ENCODE assay signal across 1 cellular context in the genomic region with DNA sequence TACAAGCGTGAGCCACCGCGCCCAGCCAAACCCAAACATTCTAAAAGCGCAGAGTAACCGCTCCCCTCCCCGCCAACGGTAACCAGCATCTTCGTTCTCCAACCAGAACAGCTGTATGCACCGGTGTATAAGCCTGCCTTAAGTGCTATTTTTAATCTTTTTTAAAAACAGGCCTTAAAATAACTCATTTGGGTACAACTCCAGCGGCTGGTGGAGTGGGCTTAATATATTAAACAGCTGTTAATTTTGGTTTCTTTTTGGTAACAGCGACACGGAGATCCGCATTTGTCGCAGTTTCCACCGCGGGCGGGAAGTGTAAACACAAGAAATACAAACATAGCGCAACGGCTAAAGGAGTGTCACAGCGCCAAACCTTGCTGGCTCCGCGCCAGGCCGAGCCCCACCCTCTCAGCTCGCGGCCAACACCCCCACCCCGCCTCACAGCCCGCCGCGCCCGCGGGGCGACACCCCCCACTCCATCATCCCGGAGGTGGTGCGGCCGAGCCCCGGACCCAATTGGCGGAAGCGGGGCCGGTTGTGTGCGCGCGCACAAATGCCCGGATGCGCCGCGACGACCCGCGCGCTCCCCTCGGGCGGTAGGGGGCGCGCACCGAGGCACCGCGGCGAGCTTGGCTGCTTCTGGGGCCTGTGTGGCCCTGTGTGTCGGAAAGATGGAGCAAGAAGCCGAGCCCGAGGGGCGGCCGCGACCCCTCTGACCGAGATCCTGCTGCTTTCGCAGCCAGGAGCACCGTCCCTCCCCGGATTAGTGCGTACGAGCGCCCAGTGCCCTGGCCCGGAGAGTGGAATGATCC.
TF ChIP-seq lines count a peak whose summit lies in the region.

A gene (plus strand): TSS at position 602 of the 812 bp plus-strand sequence. CDS start 301 bp downstream, outside the sequence.

TF ChIP-seq in HEK293, 187 proteins besides CTCF, POLR2A, EP300 and RAD21 (continued from another document and continues in another):
- TF ChIP-seq, protein P1, sequence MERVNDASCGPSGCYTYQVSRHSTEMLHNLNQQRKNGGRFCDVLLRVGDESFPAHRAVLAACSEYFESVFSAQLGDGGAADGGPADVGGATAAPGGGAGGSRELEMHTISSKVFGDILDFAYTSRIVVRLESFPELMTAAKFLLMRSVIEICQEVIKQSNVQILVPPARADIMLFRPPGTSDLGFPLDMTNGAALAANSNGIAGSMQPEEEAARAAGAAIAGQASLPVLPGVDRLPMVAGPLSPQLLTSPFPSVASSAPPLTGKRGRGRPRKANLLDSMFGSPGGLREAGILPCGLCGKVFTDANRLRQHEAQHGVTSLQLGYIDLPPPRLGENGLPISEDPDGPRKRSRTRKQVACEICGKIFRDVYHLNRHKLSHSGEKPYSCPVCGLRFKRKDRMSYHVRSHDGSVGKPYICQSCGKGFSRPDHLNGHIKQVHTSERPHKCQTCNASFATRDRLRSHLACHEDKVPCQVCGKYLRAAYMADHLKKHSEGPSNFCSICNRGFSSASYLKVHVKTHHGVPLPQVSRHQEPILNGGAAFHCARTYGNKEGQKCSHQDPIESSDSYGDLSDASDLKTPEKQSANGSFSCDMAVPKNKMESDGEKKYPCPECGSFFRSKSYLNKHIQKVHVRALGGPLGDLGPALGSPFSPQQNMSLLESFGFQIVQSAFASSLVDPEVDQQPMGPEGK (tag by site-specific recombination; IDR thresholded peaks at IDR 0.05) = peak; percentile 99
- TF ChIP-seq ZNF324 (tag by site-specific recombination; IDR thresholded peaks at IDR 0.05) (peak; percentile 82; the same call in 1 of the 2 replicates), ZNF791 (tag by site-specific recombination; IDR thresholded peaks at IDR 0.05) (no peak), ZNF610 (tag by site-specific recombination; IDR thresholded peaks at IDR 0.05; ENCODE audit: borderline replicate concordance) (peak; percentile 20; the same call in 1 of the 2 replicates), ZNF510 (tag by site-specific recombination; IDR thresholded peaks at IDR 0.05; ENCODE audit: insufficient replicate concordance) (no peak), ZNF114 (tag by site-specific recombination; IDR thresholded peaks at IDR 0.05) (no peak), ZNF48 (tag by site-specific recombination; IDR thresholded peaks at IDR 0.05) (no peak), ZNF555 (tag by site-specific recombination; conservative IDR thresholded peaks at IDR 0.05) (no peak), ZNF473 (tag by site-specific recombination; IDR thresholded peaks at IDR 0.05) (no peak), ZNF843 (tag by site-specific recombination; IDR thresholded peaks at IDR 0.05) (peak; percentile 7; the same call in 1 of the 2 replicates), KLF16 (tag by site-specific recombination; IDR thresholded peaks at IDR 0.05) (peak; percentile 75), REPIN1 (tag by site-specific recombination; IDR thresholded peaks at IDR 0.05; ENCODE audit: low read depth) (no peak), ZNF311 (tag by site-specific recombination; IDR thresholded peaks at IDR 0.05; ENCODE audit: borderline replicate concordance) (no peak), PRDM1 (tag by site-specific recombination; IDR thresholded peaks at IDR 0.05) (no peak), FEZF1 (tag by site-specific recombination; IDR thresholded peaks at IDR 0.05) (no peak), ZNF544 (tag by site-specific recombination; IDR thresholded peaks at IDR 0.05) (no peak), ZNF214 (tag by site-specific recombination; IDR thresholded peaks at IDR 0.05; ENCODE audit: borderline replicate concordance) (no peak; the same call in 1 of the 2 replicates), ZNF140 (tag by site-specific recombination; IDR thresholded peaks at IDR 0.05) (no peak), SP7 (tag by site-specific recombination; IDR thresholded peaks at IDR 0.05) (no peak), ZNF654 (tag by site-specific recombination; IDR thresholded peaks at IDR 0.05; ENCODE audit: low read depth) (no peak), YY2 (tag by site-specific recombination; IDR thresholded peaks at IDR 0.05) (no peak), GLI2 (tag by site-specific recombination; IDR thresholded peaks at IDR 0.05; ENCODE audit: borderline replicate concordance, low read depth) (no peak), ZNF785 (tag by site-specific recombination; IDR thresholded peaks at IDR 0.05) (no peak), GLI4 (tag by site-specific recombination; IDR thresholded peaks at IDR 0.05) (peak; percentile 68), ZNF341 (tag by site-specific recombination; IDR thresholded peaks at IDR 0.05; ENCODE audit: low read depth) (peak; percentile 93), ZNF133 (tag by site-specific recombination; IDR thresholded peaks at IDR 0.05) (no peak), ZNF394 (tag by site-specific recombination; IDR thresholded peaks at IDR 0.05; ENCODE audit: borderline replicate concordance) (peak; percentile 70), ZNF530 (tag by site-specific recombination; IDR thresholded peaks at IDR 0.05; ENCODE audit: low read depth) (no peak), SCRT1 (tag by site-specific recombination; IDR thresholded peaks at IDR 0.05; ENCODE audit: borderline replicate concordance) (no peak), ZNF391 (tag by site-specific recombination; IDR thresholded peaks at IDR 0.05; ENCODE audit: borderline replicate concordance, low read depth) (peak; percentile 28; the same call in 1 of the 2 replicates), HOXC10 (CRISPR knock-in tag; IDR thresholded peaks at IDR 0.05) (0 out of 2 replicates have a peak, but pooled peaks have one; percentile 50), ZNF223 (tag by site-specific recombination; IDR thresholded peaks at IDR 0.05) (no peak), ZNF549 (tag by site-specific recombination; IDR thresholded peaks at IDR 0.05) (no peak), SETDB1 (IDR thresholded peaks at IDR 0.05; ENCODE audit: insufficient read length, low read length) (no peak), IKZF3 (tag by site-specific recombination; IDR thresholded peaks at IDR 0.05) (no peak), ZNF571 (tag by site-specific recombination; IDR thresholded peaks at IDR 0.05) (no peak)
- TF ChIP-seq, protein P2, sequence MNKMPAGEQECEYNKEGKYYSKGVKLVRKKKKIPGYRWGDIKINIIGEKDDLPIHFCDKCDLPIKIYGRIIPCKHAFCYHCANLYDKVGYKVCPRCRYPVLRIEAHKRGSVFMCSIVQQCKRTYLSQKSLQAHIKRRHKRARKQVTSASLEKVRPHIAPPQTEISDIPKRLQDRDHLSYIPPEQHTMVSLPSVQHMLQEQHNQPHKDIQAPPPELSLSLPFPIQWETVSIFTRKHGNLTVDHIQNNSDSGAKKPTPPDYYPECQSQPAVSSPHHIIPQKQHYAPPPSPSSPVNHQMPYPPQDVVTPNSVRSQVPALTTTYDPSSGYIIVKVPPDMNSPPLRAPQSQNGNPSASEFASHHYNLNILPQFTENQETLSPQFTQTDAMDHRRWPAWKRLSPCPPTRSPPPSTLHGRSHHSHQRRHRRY (tag by site-specific recombination; IDR thresholded peaks at IDR 0.05) = peak; percentile 78; the same call in 1 of the 2 replicates
- TF ChIP-seq, protein P3, sequence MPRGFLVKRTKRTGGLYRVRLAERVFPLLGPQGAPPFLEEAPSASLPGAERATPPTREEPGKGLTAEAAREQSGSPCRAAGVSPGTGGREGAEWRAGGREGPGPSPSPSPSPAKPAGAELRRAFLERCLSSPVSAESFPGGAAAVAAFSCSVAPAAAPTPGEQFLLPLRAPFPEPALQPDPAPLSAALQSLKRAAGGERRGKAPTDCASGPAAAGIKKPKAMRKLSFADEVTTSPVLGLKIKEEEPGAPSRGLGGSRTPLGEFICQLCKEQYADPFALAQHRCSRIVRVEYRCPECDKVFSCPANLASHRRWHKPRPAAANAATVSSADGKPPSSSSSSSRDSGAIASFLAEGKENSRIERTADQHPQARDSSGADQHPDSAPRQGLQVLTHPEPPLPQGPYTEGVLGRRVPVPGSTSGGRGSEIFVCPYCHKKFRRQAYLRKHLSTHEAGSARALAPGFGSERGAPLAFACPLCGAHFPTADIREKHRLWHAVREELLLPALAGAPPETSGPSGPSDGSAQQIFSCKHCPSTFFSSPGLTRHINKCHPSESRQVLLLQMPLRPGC (tag by site-specific recombination; IDR thresholded peaks at IDR 0.05) = peak; percentile 70
- TF ChIP-seq, protein P4, sequence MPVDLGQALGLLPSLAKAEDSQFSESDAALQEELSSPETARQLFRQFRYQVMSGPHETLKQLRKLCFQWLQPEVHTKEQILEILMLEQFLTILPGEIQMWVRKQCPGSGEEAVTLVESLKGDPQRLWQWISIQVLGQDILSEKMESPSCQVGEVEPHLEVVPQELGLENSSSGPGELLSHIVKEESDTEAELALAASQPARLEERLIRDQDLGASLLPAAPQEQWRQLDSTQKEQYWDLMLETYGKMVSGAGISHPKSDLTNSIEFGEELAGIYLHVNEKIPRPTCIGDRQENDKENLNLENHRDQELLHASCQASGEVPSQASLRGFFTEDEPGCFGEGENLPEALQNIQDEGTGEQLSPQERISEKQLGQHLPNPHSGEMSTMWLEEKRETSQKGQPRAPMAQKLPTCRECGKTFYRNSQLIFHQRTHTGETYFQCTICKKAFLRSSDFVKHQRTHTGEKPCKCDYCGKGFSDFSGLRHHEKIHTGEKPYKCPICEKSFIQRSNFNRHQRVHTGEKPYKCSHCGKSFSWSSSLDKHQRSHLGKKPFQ (tag by site-specific recombination; IDR thresholded peaks at IDR 0.05) = peak; percentile 25; the same call in 1 of the 2 replicates
- TF ChIP-seq, protein P5, sequence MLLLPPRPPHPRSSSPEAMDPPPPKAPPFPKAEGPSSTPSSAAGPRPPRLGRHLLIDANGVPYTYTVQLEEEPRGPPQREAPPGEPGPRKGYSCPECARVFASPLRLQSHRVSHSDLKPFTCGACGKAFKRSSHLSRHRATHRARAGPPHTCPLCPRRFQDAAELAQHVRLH (tag by site-specific recombination; IDR thresholded peaks at IDR 0.05) = peak; percentile 59; the same call in 1 of the 2 replicates
- TF ChIP-seq, protein P6, sequence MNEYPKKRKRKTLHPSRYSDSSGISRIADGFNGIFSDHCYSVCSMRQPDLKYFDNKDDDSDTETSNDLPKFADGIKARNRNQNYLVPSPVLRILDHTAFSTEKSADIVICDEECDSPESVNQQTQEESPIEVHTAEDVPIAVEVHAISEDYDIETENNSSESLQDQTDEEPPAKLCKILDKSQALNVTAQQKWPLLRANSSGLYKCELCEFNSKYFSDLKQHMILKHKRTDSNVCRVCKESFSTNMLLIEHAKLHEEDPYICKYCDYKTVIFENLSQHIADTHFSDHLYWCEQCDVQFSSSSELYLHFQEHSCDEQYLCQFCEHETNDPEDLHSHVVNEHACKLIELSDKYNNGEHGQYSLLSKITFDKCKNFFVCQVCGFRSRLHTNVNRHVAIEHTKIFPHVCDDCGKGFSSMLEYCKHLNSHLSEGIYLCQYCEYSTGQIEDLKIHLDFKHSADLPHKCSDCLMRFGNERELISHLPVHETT (tag by site-specific recombination; IDR thresholded peaks at IDR 0.05) = 0 out of 2 replicates have a peak, but pooled peaks have one; percentile 13
- TF ChIP-seq, protein P7, sequence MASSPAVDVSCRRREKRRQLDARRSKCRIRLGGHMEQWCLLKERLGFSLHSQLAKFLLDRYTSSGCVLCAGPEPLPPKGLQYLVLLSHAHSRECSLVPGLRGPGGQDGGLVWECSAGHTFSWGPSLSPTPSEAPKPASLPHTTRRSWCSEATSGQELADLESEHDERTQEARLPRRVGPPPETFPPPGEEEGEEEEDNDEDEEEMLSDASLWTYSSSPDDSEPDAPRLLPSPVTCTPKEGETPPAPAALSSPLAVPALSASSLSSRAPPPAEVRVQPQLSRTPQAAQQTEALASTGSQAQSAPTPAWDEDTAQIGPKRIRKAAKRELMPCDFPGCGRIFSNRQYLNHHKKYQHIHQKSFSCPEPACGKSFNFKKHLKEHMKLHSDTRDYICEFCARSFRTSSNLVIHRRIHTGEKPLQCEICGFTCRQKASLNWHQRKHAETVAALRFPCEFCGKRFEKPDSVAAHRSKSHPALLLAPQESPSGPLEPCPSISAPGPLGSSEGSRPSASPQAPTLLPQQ (tag by site-specific recombination; IDR thresholded peaks at IDR 0.05) = peak; percentile 33; the same call in 1 of the 2 replicates
- TF ChIP-seq, protein P8, sequence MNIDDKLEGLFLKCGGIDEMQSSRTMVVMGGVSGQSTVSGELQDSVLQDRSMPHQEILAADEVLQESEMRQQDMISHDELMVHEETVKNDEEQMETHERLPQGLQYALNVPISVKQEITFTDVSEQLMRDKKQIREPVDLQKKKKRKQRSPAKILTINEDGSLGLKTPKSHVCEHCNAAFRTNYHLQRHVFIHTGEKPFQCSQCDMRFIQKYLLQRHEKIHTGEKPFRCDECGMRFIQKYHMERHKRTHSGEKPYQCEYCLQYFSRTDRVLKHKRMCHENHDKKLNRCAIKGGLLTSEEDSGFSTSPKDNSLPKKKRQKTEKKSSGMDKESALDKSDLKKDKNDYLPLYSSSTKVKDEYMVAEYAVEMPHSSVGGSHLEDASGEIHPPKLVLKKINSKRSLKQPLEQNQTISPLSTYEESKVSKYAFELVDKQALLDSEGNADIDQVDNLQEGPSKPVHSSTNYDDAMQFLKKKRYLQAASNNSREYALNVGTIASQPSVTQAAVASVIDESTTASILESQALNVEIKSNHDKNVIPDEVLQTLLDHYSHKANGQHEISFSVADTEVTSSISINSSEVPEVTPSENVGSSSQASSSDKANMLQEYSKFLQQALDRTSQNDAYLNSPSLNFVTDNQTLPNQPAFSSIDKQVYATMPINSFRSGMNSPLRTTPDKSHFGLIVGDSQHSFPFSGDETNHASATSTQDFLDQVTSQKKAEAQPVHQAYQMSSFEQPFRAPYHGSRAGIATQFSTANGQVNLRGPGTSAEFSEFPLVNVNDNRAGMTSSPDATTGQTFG (tag by site-specific recombination; IDR thresholded peaks at IDR 0.05; ENCODE audit: borderline replicate concordance) = no peak
- TF ChIP-seq, protein P9, sequence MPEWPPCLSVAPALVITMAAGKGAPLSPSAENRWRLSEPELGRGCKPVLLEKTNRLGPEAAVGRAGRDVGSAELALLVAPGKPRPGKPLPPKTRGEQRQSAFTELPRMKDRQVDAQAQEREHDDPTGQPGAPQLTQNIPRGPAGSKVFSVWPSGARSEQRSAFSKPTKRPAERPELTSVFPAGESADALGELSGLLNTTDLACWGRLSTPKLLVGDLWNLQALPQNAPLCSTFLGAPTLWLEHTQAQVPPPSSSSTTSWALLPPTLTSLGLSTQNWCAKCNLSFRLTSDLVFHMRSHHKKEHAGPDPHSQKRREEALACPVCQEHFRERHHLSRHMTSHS (tag by site-specific recombination; IDR thresholded peaks at IDR 0.05) = no peak
- TF ChIP-seq, protein P10, sequence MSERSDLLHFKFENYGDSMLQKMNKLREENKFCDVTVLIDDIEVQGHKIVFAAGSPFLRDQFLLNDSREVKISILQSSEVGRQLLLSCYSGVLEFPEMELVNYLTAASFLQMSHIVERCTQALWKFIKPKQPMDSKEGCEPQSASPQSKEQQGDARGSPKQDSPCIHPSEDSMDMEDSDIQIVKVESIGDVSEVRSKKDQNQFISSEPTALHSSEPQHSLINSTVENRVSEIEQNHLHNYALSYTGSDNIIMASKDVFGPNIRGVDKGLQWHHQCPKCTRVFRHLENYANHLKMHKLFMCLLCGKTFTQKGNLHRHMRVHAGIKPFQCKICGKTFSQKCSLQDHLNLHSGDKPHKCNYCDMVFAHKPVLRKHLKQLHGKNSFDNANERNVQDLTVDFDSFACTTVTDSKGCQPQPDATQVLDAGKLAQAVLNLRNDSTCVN (tag by site-specific recombination; optimal IDR thresholded peaks at IDR 0.05) = peak; percentile 99
